In the genomic region with DNA sequence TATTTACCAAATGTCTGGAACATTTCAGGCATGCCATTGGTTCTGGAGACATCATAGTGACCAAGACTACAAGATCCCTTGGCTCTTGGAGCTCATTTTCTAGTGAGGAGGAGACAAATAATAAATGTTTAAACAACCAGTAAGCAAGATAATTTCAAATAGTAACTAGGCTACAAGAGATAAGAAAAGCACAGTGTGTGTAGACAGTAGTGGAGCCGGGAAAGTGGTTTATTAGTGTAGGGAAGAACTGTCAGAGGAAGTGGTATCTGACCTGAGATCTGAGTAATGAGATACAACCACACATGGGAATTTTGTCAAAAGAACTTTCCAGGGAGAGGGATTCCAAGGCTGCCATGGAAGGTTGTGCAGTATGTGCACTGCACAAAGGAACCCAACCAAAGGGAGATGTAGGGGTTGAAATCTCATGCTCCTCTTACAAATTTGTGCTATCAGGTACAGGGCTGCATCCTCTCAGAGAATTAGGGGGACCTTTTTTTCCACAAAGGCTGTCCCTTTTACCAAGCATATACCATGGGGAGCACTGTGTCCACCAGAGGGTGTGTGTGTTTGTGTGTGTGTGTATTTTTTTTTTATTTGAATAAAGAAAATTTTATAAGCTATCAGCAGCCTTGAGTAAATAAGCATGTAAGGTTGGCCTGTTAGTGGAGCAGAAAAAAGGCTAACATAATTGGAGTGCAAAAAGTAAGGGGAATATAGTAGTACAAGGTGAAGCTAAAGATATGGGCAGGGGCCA, we compare ENCODE assay signal across 27 cellular contexts. TPM values are rescaled to one million over a fixed set of nuclear protein-coding genes. Genes with fewer than 3 reads are reported as not detected.
"Had no signal": no experiment of that assay in that cellular context is flagged by ENCODE, and none has a peak within 500 bp of the region (broad histone marks: within the 10 kb centered on the region; RNA-seq: fewer than 3 reads in every experiment).

No MANE protein-coding gene starts in this region.

- H3K4me1 Mint-ChIP-seq: activated CD4-positive, alpha-beta T cell treated with anti-CD3 and anti-CD28 coated beads, Interleukin-2, amount 10 ng/mL, durations not matched to agents 24 days and 14 days; activated naive CD4-positive, alpha-beta T cell treated with anti-CD3 and anti-CD28 coated beads, Interleukin-2, amount 50 U/mL, for 24 hours had no signal

- H3K4me3 Mint-ChIP-seq: activated CD4-positive, alpha-beta T cell treated with anti-CD3 and anti-CD28 coated beads, Interleukin-2, amount 10 ng/mL, durations not matched to agents 24 days and 14 days; activated CD8-positive, alpha-beta T cell treated with anti-CD3 and anti-CD28 coated beads for 36 hours; activated naive CD4-positive, alpha-beta T cell treated with anti-CD3 and anti-CD28 coated beads, Interleukin-2, amount 50 U/mL, for 24 hours; activated T-cell treated with anti-CD3 and anti-CD28 coated beads, Interleukin-2, amount 50 U/mL, for 24 hours had no signal

- ATAC-seq: activated CD8-positive, alpha-beta T cell treated with anti-CD3 and anti-CD28 coated beads for 36 hours; body of pancreas; Panc1 had no signal

- H3K27ac Mint-ChIP-seq: activated CD4-positive, alpha-beta T cell treated with anti-CD3 and anti-CD28 coated beads, Interleukin-2, amount 10 ng/mL, durations not matched to agents 24 days and 14 days; activated CD8-positive, alpha-beta T cell treated with anti-CD3 and anti-CD28 coated beads for 36 hours; activated naive CD4-positive, alpha-beta T cell treated with anti-CD3 and anti-CD28 coated beads, Interleukin-2, amount 50 U/mL, for 24 hours; activated T-cell treated with anti-CD3 and anti-CD28 coated beads, Interleukin-2, amount 50 U/mL, for 24 hours; activated T-helper 2 cell treated with anti-CD3 and anti-CD28 coated beads, Interferon-gamma antibody, Interleukin-2, Interleukin-4, amounts not matched to agents 10 μg/mL and 5 μg/mL and 100 μg/mL, durations not matched to agents 14 hours and 24 hours and 36 hours had no signal

- H3K9me3 Mint-ChIP-seq: activated CD4-positive, alpha-beta T cell treated with anti-CD3 and anti-CD28 coated beads, Interleukin-2, amount 10 ng/mL, durations not matched to agents 24 days and 14 days had no signal

- H3K36me3 Mint-ChIP-seq: activated naive CD4-positive, alpha-beta T cell treated with anti-CD3 and anti-CD28 coated beads, Interleukin-2, amount 50 U/mL, for 24 hours had no signal

- DNase-seq: activated CD4-positive, alpha-beta T cell treated with anti-CD3 and anti-CD28 coated beads, Interleukin-2, amount 10 ng/mL, durations not matched to agents 24 days and 14 days; activated CD4-positive, alpha-beta T cell treated with anti-CD3 and anti-CD28 coated beads, Interleukin-2, amount 50 U/mL, for 4 hours; activated CD8-positive, alpha-beta T cell treated with anti-CD3 and anti-CD28 coated beads for 36 hours; activated gamma-delta T cell; activated naive CD4-positive, alpha-beta T cell treated with Interleukin-2 at 50 U/mL for 16 hours; activated T-cell treated with anti-CD3 and anti-CD28 coated beads, Interleukin-2, amount 50 U/mL, for 24 hours; adrenal gland; anterior cingulate cortex; body of pancreas; Karpas-422; MM.1S; MV-4-11; NCI-H1092; NCI-H1436 treated with DMSO at 0.1 percent for 48 hours; NCI-H1694 treated with DMSO at 0.1 percent for 48 hours; NCI-H2029 treated with DMSO at 0.1 percent for 48 hours; NCI-H2171 treated with DMSO at 0.1 percent for 48 hours; NCI-H2227 treated with DMSO at 0.1 percent for 48 hours; NCI-H524 treated with DMSO at 0.1 percent for 48 hours; SHP77; SJCRH30; T1000 had no signal

- H3K27me3 Mint-ChIP-seq: activated CD4-positive, alpha-beta T cell treated with anti-CD3 and anti-CD28 coated beads, Interleukin-2, amount 10 ng/mL, durations not matched to agents 24 days and 14 days; activated CD8-positive, alpha-beta T cell treated with anti-CD3 and anti-CD28 coated beads for 36 hours; activated naive CD4-positive, alpha-beta T cell treated with anti-CD3 and anti-CD28 coated beads, Interleukin-2, amount 50 U/mL, for 24 hours; activated T-cell treated with anti-CD3 and anti-CD28 coated beads, Interleukin-2, amount 50 U/mL, for 24 hours had no signal

RNA-seq across cellular contexts. Expression of gene TENM2, which starts 33.6 kb away (rescaled TPM):
- total RNA-seq: activated CD4-positive, alpha-beta T cell treated with anti-CD3 and anti-CD28 coated beads, Interleukin-2, amount 10 ng/mL, durations not matched to agents 24 days and 14 days; activated CD8-positive, alpha-beta T cell treated with anti-CD3 and anti-CD28 coated beads for 36 hours; activated T-helper 2 cell treated with anti-CD3 and anti-CD28 coated beads, Interferon-gamma antibody, Interleukin-2, Interleukin-4, amounts not matched to agents 10 μg/mL and 5 μg/mL and 100 μg/mL, durations not matched to agents 14 hours and 24 hours and 36 hours; T-helper 1 cell treated with Interleukin-12 subunit alpha and Interleukin-12 subunit beta and Interleukin-4 antibody, amounts not matched to agents 30 ng/mL and 1 ng/mL, for 36 hours; T-helper 2 cell treated with Interferon-gamma antibody and Interleukin-4, amounts not matched to agents 100 ng/mL and 5 ng/mL, for 36 hours had no signal
